Comparison of ENCODE assay signal across 8 cellular contexts in genomic region chr1:209784276-209785169, GRCh38. TPM values are rescaled to one million over a fixed set of nuclear protein-coding genes. Genes with fewer than 3 reads are reported as not detected.
DNase-seq lines count a peak whose midpoint lies in the region; ATAC-seq and TF ChIP-seq lines count a peak whose summit lies in the region.

Gene C1orf74 (minus strand): TSS chr1:209784559. CDS start chr1:209783634, 925 bp downstream.

- ATAC-seq in GM19397 (IDR thresholded peaks at IDR 0.05; ENCODE audit: unreplicated experiment) (peak; percentile 99), HG03565 (IDR thresholded peaks at IDR 0.05; ENCODE audit: unreplicated experiment) (peak; percentile 95), left lung (peak; percentile 99)

- H3K4me1 ChIP-seq in left lung, result peaks cover 7 to 18% of the 10 kb centered on the region in 2 donors

- intact Hi-C loops in left lung (cut with DNase I), result no loop called here

- peak in 1 of 2 donors; percentile 16 for TF ChIP-seq CTCF in left lung (IDR thresholded peaks at IDR 0.05)

- H3K27me3 ChIP-seq in left lung, result peaks cover 0 to 6% of the 10 kb centered on the region in 2 donors

- peak within 1 kb of the TSS; percentile 77 to 94 for H3K27ac ChIP-seq in left lung

- H3K36me3 ChIP-seq in left lung, result peaks cover 0 to 10% of the 10 kb centered on the region in 2 donors

- DNase-seq in CD1c-positive myeloid dendritic cell (ENCODE audit: extremely low spot score), result peak; percentile 99
- peak; percentile 92 for DNase-seq in NCI-H748 treated with DMSO at 0.1 percent for 48 hours (lab: John Stamatoyannopoulos, UW)
- peak; percentile 99 for DNase-seq in activated CD4-positive, alpha-beta T cell treated with anti-CD3 and anti-CD28 coated beads, Interleukin-2, amount 50 U/mL, for 4 hours
- peak; percentile 98 for DNase-seq in dermis blood vessel endothelial cell
- peak; percentile 99 for DNase-seq in left lung
- peak; percentile 99 for DNase-seq in stimulated activated CD4-positive, alpha-beta T cell treated with anti-CD3 and anti-CD28 coated beads, Interleukin-2, amount 100 ng/mL, for 4 hours (ENCODE audit: low read depth)

- no peaks in the 10 kb centered on the region for H3K9me3 ChIP-seq in left lung

- peak within 1 kb of the TSS; percentile 59 to 60 for H3K4me3 ChIP-seq in left lung

RNA-seq across cellular contexts. Expression of gene C1orf74, which starts in this region (rescaled TPM):
- total RNA-seq in dermis blood vessel endothelial cell (2.2 and 2.4 TPM in 2 replicates), left lung (1 to 10 TPM; 1.8 to 2.2 TPM)

Comparison
In these comparisons a context has a peak if more than half of its experiments do, and no peak if none do; other contexts are left out.
1. Peak in every context shown above with its lines: DNase-seq, ATAC-seq, H3K4me3 ChIP-seq and H3K27ac ChIP-seq.